Comparison of ENCODE assay signal across 8 cellular contexts in genomic region chr20:19692685-19693119, GRCh38.
DNase-seq lines count a peak whose midpoint lies in the region; ATAC-seq and TF ChIP-seq lines count a peak whose summit lies in the region.

No MANE protein-coding gene starts in this region.

- H3K27me3 Mint-ChIP-seq in neural crest cell (ENCODE audit: low read depth), result no peaks in the 10 kb centered on the region

- DNase-seq in NCI-H748 (lab: John Stamatoyannopoulos, UW; ENCODE audit: unreplicated experiment) (peak; percentile 64), activated T-cell treated with anti-CD3 and anti-CD28 coated beads for 4 hours (peak; percentile 19), fibroblast of peridontal ligament (ENCODE audit: extremely low read depth) (peak; percentile 53), neural crest cell (ENCODE audit: low read depth, low spot score) (peak; percentile 69), suprapubic skin (ENCODE audit: low spot score in 2 of 2) (no peak)

- H3K9me3 ChIP-seq in suprapubic skin, result no peaks in the 10 kb centered on the region

- no peak overlapping the region for H3K27ac Mint-ChIP-seq in neural crest cell (ENCODE audit: unreplicated experiment)

- H3K27me3 ChIP-seq in suprapubic skin, result no peaks in the 10 kb centered on the region

- H3K4me3 ChIP-seq in suprapubic skin, result no peak overlapping the region

- H3K4me1 ChIP-seq in suprapubic skin, result peaks cover 6% of the 10 kb centered on the region

- H3K9me3 Mint-ChIP-seq in neural crest cell, result no peaks in the 10 kb centered on the region

- TF ChIP-seq POLR2A in suprapubic skin (IDR thresholded peaks at IDR 0.05), result no peak

- no peaks in the 10 kb centered on the region for H3K36me3 Mint-ChIP-seq in neural crest cell (ENCODE audit: low read depth)

- TF ChIP-seq CTCF in 22Rv1 (IDR thresholded peaks at IDR 0.05), result peak; percentile 94
- peak; percentile 86 for TF ChIP-seq CTCF in GM12874 (IDR thresholded peaks at IDR 0.05; ENCODE audit: insufficient read depth, low read depth, low read length)
- peak; percentile 94 for TF ChIP-seq CTCF in neural crest cell (conservative IDR thresholded peaks at IDR 0.05)
- peak; percentile 79 to 90 for TF ChIP-seq CTCF in suprapubic skin (IDR thresholded peaks at IDR 0.05)

- no peaks in the 10 kb centered on the region for H3K36me3 ChIP-seq in suprapubic skin

- 4% methylated on average over 15 of the region's 15 CpGs for WGBS in suprapubic skin

- no peak for TF ChIP-seq EP300 in suprapubic skin (IDR thresholded peaks at IDR 0.05)

- no peak for ATAC-seq in GM21381 (IDR thresholded peaks at IDR 0.05; ENCODE audit: unreplicated experiment)

- H3K27ac ChIP-seq in 22Rv1, result no peak overlapping the region
- no peak overlapping the region for H3K27ac ChIP-seq in suprapubic skin

- H3K4me1 Mint-ChIP-seq in neural crest cell, result peaks cover 10% of the 10 kb centered on the region

- H3K4me3 Mint-ChIP-seq in neural crest cell, result no peak overlapping the region

Comparison
In these comparisons a context has a peak if more than half of its experiments do, and no peak if none do; other contexts are left out.
1. DNase-seq: peak in NCI-H748 (single experiment), activated T-cell treated with anti-CD3 and anti-CD28 coated beads for 4 hours (single experiment), fibroblast of peridontal ligament (single experiment) and neural crest cell (single experiment); none in suprapubic skin (0 of 2).
2. Peak in every context shown above with its lines, with median percentiles within 50 percentile points of each other: CTCF ChIP-seq.